ENCODE assay signal across 1 cellular context in the genomic region with DNA sequence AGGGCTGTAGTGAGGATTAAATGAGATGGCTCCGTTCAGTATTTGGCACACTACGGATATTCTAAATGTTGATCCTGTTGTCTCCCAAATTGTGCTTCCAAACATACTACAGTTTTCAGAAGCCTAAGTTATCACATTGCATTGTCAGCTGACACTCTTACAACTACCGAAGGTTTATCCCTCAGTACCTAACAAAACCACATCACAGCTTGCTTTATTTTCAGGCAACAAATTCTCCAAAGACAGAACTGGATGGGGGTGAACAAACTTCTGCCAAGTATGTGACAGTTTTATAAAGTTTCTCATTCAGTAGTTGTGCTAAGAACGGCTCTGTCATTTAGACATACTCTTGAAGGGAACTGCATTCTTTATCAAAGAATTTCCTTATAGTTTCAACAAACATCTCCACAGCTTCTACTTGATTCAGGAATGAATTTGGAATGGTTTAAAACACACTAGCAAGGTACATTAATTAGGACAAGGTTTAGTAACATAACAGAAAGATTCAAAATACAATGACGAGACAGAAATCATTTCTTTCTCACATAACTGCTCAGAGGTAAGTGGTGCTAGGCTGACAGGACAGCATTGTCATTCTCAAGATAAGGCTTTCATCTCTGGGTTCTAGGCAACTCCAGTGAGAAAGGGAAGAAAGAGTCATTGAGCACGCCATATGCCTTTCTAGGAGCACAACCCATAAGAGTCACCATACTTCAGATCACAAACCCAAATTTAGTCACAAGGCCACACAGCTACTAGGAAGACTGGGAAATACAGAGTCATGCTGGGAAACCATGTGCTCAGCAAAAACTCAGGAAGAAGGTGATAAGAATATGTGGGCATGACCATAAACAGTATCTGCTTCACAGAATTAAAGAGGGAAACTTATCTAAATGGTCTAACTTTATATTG.
A peak's percentile ranks its signal among the peaks of the same experiment; 100 is the strongest.
TF ChIP-seq lines count a peak whose summit lies in the region.

No MANE protein-coding gene starts in this region.

TF ChIP-seq in K562, 482 proteins besides CTCF, POLR2A, EP300 and RAD21 (continued from another document and continues in another):
- TF ChIP-seq, protein P1, sequence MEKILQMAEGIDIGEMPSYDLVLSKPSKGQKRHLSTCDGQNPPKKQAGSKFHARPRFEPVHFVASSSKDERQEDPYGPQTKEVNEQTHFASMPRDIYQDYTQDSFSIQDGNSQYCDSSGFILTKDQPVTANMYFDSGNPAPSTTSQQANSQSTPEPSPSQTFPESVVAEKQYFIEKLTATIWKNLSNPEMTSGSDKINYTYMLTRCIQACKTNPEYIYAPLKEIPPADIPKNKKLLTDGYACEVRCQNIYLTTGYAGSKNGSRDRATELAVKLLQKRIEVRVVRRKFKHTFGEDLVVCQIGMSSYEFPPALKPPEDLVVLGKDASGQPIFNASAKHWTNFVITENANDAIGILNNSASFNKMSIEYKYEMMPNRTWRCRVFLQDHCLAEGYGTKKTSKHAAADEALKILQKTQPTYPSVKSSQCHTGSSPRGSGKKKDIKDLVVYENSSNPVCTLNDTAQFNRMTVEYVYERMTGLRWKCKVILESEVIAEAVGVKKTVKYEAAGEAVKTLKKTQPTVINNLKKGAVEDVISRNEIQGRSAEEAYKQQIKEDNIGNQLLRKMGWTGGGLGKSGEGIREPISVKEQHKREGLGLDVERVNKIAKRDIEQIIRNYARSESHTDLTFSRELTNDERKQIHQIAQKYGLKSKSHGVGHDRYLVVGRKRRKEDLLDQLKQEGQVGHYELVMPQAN (IDR thresholded peaks at IDR 0.05; ENCODE audit: borderline replicate concordance): no peak
- TF ChIP-seq L3MBTL2 (IDR thresholded peaks at IDR 0.05) (peak; percentile 67), TAF15 (IDR thresholded peaks at IDR 0.05; ENCODE audit: low read depth, low read length) (no peak), MGA (IDR thresholded peaks at IDR 0.05) (peak; percentile 61), ZNF639 (CRISPR knock-in tag; conservative IDR thresholded peaks at IDR 0.05 in 1 of 2, IDR thresholded peaks at IDR 0.05 in 1 of 2) (peak in 1 of 2 experiments; percentile 90; a peak in 2 of 4 replicates), POLR2H (tag; IDR thresholded peaks at IDR 0.05; ENCODE audit: low read depth) (peak; percentile 57), KLF6 (CRISPR knock-in tag; IDR thresholded peaks at IDR 0.05; ENCODE audit: borderline replicate concordance) (no peak), XRCC3 (IDR thresholded peaks at IDR 0.05) (no peak), MEF2A (IDR thresholded peaks at IDR 0.05; ENCODE audit: control insufficient read depth, low read depth, low read length) (no peak), ZNF589 (CRISPR knock-in tag; IDR thresholded peaks at IDR 0.05; ENCODE audit: low read depth) (peak; percentile 79; the same call in 1 of the 2 replicates), MYC (IDR thresholded peaks at IDR 0.05; ENCODE audit: low read depth, low read length) (peak; percentile 32; the same call in 1 of the 2 replicates), MYC (CRISPR knock-in tag; IDR thresholded peaks at IDR 0.05; ENCODE audit: borderline replicate concordance, low read depth) (0 out of 2 replicates have a peak, but pooled peaks have one; percentile 28), SIN3B (IDR thresholded peaks at IDR 0.05; ENCODE audit: low read depth) (no peak), OTX1 (CRISPR knock-in tag; IDR thresholded peaks at IDR 0.05) (peak; percentile 61; the same call in 1 of the 2 replicates), TCFL5 (CRISPR knock-in tag; conservative IDR thresholded peaks at IDR 0.05) (0 out of 2 replicates have a peak, but pooled peaks have one; percentile 10)
- TF ChIP-seq, protein P2, sequence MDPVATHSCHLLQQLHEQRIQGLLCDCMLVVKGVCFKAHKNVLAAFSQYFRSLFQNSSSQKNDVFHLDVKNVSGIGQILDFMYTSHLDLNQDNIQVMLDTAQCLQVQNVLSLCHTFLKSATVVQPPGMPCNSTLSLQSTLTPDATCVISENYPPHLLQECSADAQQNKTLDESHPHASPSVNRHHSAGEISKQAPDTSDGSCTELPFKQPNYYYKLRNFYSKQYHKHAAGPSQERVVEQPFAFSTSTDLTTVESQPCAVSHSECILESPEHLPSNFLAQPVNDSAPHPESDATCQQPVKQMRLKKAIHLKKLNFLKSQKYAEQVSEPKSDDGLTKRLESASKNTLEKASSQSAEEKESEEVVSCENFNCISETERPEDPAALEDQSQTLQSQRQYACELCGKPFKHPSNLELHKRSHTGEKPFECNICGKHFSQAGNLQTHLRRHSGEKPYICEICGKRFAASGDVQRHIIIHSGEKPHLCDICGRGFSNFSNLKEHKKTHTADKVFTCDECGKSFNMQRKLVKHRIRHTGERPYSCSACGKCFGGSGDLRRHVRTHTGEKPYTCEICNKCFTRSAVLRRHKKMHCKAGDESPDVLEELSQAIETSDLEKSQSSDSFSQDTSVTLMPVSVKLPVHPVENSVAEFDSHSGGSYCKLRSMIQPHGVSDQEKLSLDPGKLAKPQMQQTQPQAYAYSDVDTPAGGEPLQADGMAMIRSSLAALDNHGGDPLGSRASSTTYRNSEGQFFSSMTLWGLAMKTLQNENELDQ (CRISPR knock-in tag; IDR thresholded peaks at IDR 0.05; ENCODE audit: borderline replicate concordance): no peak
- TF ChIP-seq, protein P3, sequence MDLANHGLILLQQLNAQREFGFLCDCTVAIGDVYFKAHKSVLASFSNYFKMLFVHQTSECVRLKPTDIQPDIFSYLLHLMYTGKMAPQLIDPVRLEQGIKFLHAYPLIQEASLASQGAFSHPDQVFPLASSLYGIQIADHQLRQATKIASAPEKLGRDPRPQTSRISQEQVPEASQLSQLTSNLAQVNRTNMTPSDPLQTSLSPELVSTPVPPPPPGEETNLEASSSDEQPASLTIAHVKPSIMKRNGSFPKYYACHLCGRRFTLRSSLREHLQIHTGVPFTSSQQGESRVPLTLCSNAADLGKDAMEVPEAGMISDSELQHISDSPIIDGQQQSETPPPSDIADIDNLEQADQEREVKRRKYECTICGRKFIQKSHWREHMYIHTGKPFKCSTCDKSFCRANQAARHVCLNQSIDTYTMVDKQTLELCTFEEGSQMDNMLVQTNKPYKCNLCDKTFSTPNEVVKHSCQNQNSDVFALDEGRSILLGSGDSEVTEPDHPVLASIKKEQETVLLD (IDR thresholded peaks at IDR 0.05): no peak
- TF ChIP-seq, protein P4, sequence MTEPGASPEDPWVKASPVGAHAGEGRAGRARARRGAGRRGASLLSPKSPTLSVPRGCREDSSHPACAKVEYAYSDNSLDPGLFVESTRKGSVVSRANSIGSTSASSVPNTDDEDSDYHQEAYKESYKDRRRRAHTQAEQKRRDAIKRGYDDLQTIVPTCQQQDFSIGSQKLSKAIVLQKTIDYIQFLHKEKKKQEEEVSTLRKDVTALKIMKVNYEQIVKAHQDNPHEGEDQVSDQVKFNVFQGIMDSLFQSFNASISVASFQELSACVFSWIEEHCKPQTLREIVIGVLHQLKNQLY (CRISPR knock-in tag; conservative IDR thresholded peaks at IDR 0.05): 0 out of 4 replicates have a peak, but pooled peaks of 1 of the 2 experiments have one; percentile 67
- TF ChIP-seq, protein P5, sequence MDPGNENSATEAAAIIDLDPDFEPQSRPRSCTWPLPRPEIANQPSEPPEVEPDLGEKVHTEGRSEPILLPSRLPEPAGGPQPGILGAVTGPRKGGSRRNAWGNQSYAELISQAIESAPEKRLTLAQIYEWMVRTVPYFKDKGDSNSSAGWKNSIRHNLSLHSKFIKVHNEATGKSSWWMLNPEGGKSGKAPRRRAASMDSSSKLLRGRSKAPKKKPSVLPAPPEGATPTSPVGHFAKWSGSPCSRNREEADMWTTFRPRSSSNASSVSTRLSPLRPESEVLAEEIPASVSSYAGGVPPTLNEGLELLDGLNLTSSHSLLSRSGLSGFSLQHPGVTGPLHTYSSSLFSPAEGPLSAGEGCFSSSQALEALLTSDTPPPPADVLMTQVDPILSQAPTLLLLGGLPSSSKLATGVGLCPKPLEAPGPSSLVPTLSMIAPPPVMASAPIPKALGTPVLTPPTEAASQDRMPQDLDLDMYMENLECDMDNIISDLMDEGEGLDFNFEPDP (CRISPR knock-in tag; IDR thresholded peaks at IDR 0.05): no peak
- TF ChIP-seq, protein P6, sequence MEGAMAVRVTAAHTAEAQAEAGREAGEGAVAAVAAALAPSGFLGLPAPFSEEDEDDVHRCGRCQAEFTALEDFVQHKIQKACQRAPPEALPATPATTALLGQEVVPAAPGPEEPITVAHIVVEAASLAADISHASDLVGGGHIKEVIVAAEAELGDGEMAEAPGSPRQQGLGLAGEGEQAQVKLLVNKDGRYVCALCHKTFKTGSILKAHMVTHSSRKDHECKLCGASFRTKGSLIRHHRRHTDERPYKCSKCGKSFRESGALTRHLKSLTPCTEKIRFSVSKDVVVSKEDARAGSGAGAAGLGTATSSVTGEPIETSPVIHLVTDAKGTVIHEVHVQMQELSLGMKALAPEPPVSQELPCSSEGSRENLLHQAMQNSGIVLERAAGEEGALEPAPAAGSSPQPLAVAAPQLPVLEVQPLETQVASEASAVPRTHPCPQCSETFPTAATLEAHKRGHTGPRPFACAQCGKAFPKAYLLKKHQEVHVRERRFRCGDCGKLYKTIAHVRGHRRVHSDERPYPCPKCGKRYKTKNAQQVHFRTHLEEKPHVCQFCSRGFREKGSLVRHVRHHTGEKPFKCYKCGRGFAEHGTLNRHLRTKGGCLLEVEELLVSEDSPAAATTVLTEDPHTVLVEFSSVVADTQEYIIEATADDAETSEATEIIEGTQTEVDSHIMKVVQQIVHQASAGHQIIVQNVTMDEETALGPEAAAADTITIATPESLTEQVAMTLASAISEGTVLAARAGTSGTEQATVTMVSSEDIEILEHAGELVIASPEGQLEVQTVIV (CRISPR knock-in tag; IDR thresholded peaks at IDR 0.05; ENCODE audit: borderline replicate concordance): no peak
